8 cellular contexts compared by ENCODE assay signal in genomic region chr6:9412951-9413559, GRCh38.
DNase-seq lines count a peak whose midpoint lies in the region; ATAC-seq and TF ChIP-seq lines count a peak whose summit lies in the region.

No MANE protein-coding gene starts in this region.

- H3K9me3 ChIP-seq in DOHH2 (ENCODE audit: control insufficient read depth, insufficient read depth, low read length): no peaks in the 10 kb centered on the region
- no peaks in the 10 kb centered on the region for H3K9me3 ChIP-seq in liver (ENCODE audit: control insufficient read depth in 4 of 4, low read length in 3 of 4)

- no peak overlapping the region for H3K27ac Mint-ChIP-seq in activated CD8-positive, alpha-beta T cell treated with anti-CD3 and anti-CD28 coated beads for 36 hours

- no peaks in the 10 kb centered on the region for H3K4me1 Mint-ChIP-seq in activated CD8-positive, alpha-beta T cell treated with anti-CD3 and anti-CD28 coated beads for 36 hours (ENCODE audit: low read depth)

- TF ChIP-seq CTCF in DOHH2 (IDR thresholded peaks at IDR 0.05; ENCODE audit: low read depth, low read length, poor library complexity, severe bottlenecking) (peak; percentile 69), liver (IDR thresholded peaks at IDR 0.05; ENCODE audit: low read depth, low read length, missing input control) (peak; percentile 61)
- TF ChIP-seq CTCF in activated CD8-positive, alpha-beta T cell treated with anti-CD3 and anti-CD28 coated beads for 36 hours (IDR thresholded peaks at IDR 0.05): peak; percentile 40

- ATAC-seq in GM21786 (IDR thresholded peaks at IDR 0.05; ENCODE audit: unreplicated experiment): peak; percentile 88
- no peak for ATAC-seq in activated CD8-positive, alpha-beta T cell treated with anti-CD3 and anti-CD28 coated beads for 36 hours
- ATAC-seq in HG03571 (IDR thresholded peaks at IDR 0.05; ENCODE audit: unreplicated experiment): no peak

- peak; percentile 78 to 83 for TF ChIP-seq RAD21 in liver (IDR thresholded peaks at IDR 0.05)

- H3K9me2 ChIP-seq in DOHH2 (replicated peaks; ENCODE audit: control insufficient read depth, low read length): no peaks in the 10 kb centered on the region

- H3K27ac ChIP-seq in DOHH2 (ENCODE audit: low read depth, low read length): no peak overlapping the region
- H3K27ac ChIP-seq in liver (ENCODE audit: low read depth in 1 of 2, low read length in 2 of 2): no peak overlapping the region
- no peak overlapping the region for H3K27ac ChIP-seq in caudate nucleus (ENCODE audit: low read depth, low read length)

- WGBS in liver: 19% methylated on average over 5 of the region's 5 CpGs

- H3K9me3 Mint-ChIP-seq in activated CD8-positive, alpha-beta T cell treated with anti-CD3 and anti-CD28 coated beads for 36 hours: peaks cover 1% of the 10 kb centered on the region

- H3K27me3 ChIP-seq in DOHH2 (ENCODE audit: control insufficient read depth, low read length) (no peaks in the 10 kb centered on the region), liver (ENCODE audit: control insufficient read depth in 4 of 4, insufficient read depth in 4 of 4, low read length in 3 of 4) (no peaks in the 10 kb centered on the region)

- DNase-seq in MV-4-11 (lab: John Stamatoyannopoulos, UW) (peak; percentile 24), caudate nucleus (lab: John Stamatoyannopoulos, UW) (no peak)
- DNase-seq in activated CD8-positive, alpha-beta T cell treated with anti-CD3 and anti-CD28 coated beads for 36 hours: peak; percentile 36
- no peak for DNase-seq in activated CD4-positive, CD25-positive, alpha-beta regulatory T cell treated with anti-CD3 and anti-CD28 coated beads, Interleukin-2, amount 50 U/mL, for 72 hours

- H3K36me3 ChIP-seq in DOHH2 (ENCODE audit: control insufficient read depth, low read length): no peaks in the 10 kb centered on the region
- no peaks in the 10 kb centered on the region for H3K36me3 ChIP-seq in liver (ENCODE audit: control insufficient read depth in 4 of 4, insufficient read depth in 3 of 4, low read depth in 1 of 4, low read length in 3 of 4)

- intact Hi-C loops in activated CD8-positive, alpha-beta T cell treated with anti-CD3 and anti-CD28 coated beads for 36 hours (cut with micrococcal nuclease): no loop called here

- CTCF ChIA-PET in activated CD8-positive, alpha-beta T cell treated with anti-CD3 and anti-CD28 coated beads for 36 hours (lab: Charles Lee): interaction anchor here (0.7 to 1.3 kb wide), 3 partner anchors 16 to 431 kb away, joined by 3 to 4 read pairs (median 3); no protein-coding TSS in a partner anchor

- no peak overlapping the region for H3K4me3 Mint-ChIP-seq in activated CD8-positive, alpha-beta T cell treated with anti-CD3 and anti-CD28 coated beads for 36 hours

- no peaks in the 10 kb centered on the region for H3K36me3 Mint-ChIP-seq in activated CD8-positive, alpha-beta T cell treated with anti-CD3 and anti-CD28 coated beads for 36 hours (ENCODE audit: low read depth)

- POLR2A ChIA-PET in activated CD8-positive, alpha-beta T cell treated with anti-CD3 and anti-CD28 coated beads for 36 hours (lab: Charles Lee): no interaction called here

- H3K27me3 Mint-ChIP-seq in activated CD8-positive, alpha-beta T cell treated with anti-CD3 and anti-CD28 coated beads for 36 hours: no peaks in the 10 kb centered on the region

- no peak overlapping the region for H3K9ac ChIP-seq in liver (ENCODE audit: low read depth in 1 of 2, low read length in 2 of 2)

- H3K4me2 ChIP-seq in DOHH2 (ENCODE audit: low read length): no peak overlapping the region

- no peaks in the 10 kb centered on the region for H3K79me2 ChIP-seq in DOHH2 (ENCODE audit: control insufficient read depth, low read length)

- H3K4me3 ChIP-seq in DOHH2 (ENCODE audit: low read length): no peak overlapping the region
- H3K4me3 ChIP-seq in liver (ENCODE audit: low read depth in 1 of 3, low read length in 3 of 3): no peak overlapping the region

- H4K20me1 ChIP-seq in DOHH2 (ENCODE audit: control insufficient read depth, insufficient read depth, low read depth, low read length): no peaks in the 10 kb centered on the region

- H3F3A ChIP-seq in DOHH2 (ENCODE audit: control insufficient read depth, insufficient read depth): no peaks in the 10 kb centered on the region

- H3K4me1 ChIP-seq in DOHH2 (ENCODE audit: control insufficient read depth, low read length): no peaks in the 10 kb centered on the region
- no peaks in the 10 kb centered on the region for H3K4me1 ChIP-seq in liver (ENCODE audit: control insufficient read depth in 4 of 4, insufficient read depth in 4 of 4, low read length in 3 of 4)

TF ChIP-seq in liver, 16 proteins besides CTCF, POLR2A, EP300 and RAD21:
- TF ChIP-seq, protein P1, sequence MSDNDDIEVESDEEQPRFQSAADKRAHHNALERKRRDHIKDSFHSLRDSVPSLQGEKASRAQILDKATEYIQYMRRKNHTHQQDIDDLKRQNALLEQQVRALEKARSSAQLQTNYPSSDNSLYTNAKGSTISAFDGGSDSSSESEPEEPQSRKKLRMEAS (IDR thresholded peaks at IDR 0.05): no peak
- TF ChIP-seq SP1 (IDR thresholded peaks at IDR 0.05) (no peak), HNF4A (conservative IDR thresholded peaks at IDR 0.05) (no peak), GABPA (IDR thresholded peaks at IDR 0.05 in 1 of 2, conservative IDR thresholded peaks at IDR 0.05 in 1 of 2) (no peak)
- TF ChIP-seq, protein P2, sequence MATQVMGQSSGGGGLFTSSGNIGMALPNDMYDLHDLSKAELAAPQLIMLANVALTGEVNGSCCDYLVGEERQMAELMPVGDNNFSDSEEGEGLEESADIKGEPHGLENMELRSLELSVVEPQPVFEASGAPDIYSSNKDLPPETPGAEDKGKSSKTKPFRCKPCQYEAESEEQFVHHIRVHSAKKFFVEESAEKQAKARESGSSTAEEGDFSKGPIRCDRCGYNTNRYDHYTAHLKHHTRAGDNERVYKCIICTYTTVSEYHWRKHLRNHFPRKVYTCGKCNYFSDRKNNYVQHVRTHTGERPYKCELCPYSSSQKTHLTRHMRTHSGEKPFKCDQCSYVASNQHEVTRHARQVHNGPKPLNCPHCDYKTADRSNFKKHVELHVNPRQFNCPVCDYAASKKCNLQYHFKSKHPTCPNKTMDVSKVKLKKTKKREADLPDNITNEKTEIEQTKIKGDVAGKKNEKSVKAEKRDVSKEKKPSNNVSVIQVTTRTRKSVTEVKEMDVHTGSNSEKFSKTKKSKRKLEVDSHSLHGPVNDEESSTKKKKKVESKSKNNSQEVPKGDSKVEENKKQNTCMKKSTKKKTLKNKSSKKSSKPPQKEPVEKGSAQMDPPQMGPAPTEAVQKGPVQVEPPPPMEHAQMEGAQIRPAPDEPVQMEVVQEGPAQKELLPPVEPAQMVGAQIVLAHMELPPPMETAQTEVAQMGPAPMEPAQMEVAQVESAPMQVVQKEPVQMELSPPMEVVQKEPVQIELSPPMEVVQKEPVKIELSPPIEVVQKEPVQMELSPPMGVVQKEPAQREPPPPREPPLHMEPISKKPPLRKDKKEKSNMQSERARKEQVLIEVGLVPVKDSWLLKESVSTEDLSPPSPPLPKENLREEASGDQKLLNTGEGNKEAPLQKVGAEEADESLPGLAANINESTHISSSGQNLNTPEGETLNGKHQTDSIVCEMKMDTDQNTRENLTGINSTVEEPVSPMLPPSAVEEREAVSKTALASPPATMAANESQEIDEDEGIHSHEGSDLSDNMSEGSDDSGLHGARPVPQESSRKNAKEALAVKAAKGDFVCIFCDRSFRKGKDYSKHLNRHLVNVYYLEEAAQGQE (IDR thresholded peaks at IDR 0.05): no peak

Comparison
In these comparisons a context has a peak if more than half of its experiments do, and no peak if none do; other contexts are left out.
1. DNase-seq: peak in MV-4-11 (single experiment) and activated CD8-positive, alpha-beta T cell treated with anti-CD3 and anti-CD28 coated beads for 36 hours (single experiment); none in activated CD4-positive, CD25-positive, alpha-beta regulatory T cell treated with anti-CD3 and anti-CD28 coated beads, Interleukin-2, amount 50 U/mL, for 72 hours (single experiment) and caudate nucleus (0 of 61).
2. Peak in every context shown above with its lines, with median percentiles within 50 percentile points of each other: CTCF ChIP-seq.